Comparison of ENCODE assay signal across 8 cellular contexts in the genomic region with DNA sequence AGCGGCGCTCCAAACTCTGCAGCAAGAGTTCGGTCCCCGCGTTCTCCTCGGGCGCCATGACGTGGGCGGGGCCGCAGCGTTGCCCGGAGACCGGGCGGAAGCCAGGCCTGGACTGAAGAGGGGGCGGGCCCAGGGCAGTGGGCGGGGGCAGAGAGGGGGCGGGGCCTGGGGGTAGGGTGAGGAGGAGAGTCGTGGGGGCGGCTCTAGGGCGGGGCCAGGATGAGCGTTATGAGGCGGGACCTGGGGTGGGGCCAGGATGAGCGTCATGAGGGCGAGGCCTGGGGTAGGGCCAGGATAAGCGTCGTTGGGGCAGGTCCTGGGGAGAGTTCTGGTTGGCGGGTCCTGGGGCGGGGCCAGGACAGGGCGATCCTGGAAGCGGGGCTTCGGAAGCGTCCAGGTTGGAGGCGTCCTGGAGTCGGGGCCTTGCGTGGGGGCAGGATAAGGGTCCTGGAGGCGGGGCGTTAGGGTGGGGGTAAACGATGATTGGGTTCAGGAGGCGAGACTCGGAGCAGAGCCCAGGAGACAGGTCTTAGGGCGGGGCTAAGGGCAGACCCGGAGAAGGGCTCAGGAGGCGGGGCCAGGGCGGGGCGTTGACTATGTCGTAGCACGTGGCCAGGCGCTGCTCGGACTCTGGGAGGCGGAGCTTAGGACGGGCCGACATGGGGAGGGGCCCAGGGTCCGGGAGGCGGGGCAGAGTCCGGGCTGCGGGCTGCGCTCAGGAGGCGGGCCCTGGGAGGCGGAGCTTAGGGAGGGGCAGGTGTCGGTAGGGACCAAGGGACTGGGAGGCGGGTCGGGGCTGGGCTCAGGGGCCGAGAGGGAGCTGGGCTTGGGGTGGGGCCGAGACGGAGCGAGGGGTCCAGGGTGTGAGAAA.
A peak's percentile ranks its signal among the peaks of the same experiment; 100 is the strongest.
DNase-seq lines count a peak whose midpoint lies in the region; ATAC-seq, FAIRE-seq and TF ChIP-seq lines count a peak whose summit lies in the region.
"Not testable (repeated sequence)": the region's sequence is repeated elsewhere in the genome, so short reads cannot be mapped to it uniquely, and the experiment has no call there.

No MANE protein-coding gene starts in this region.

- not testable (repeated sequence) for H3K9ac ChIP-seq in muscle layer of colon (ENCODE audit: low read length)

- H3K27ac ChIP-seq in esophagus muscularis mucosa (replicated peaks in 1 of 4) (peak overlapping the region; percentile 81 to 87 (median 85)), muscle layer of colon (ENCODE audit: low read depth, low read length) (peak overlapping the region; percentile 44)

- ATAC-seq in GM21737 (IDR thresholded peaks at IDR 0.05; ENCODE audit: unreplicated experiment), result peak; percentile 95

- 1% methylated on average over 43 of the region's 66 CpGs for WGBS in esophagus muscularis mucosa

- TF ChIP-seq CTCF in esophagus muscularis mucosa (IDR thresholded peaks at IDR 0.05), result not testable (repeated sequence)

- peak overlapping the region; percentile 67 to 84 (median 74) for H3K4me3 ChIP-seq in esophagus muscularis mucosa
- H3K4me3 ChIP-seq in muscle layer of colon (ENCODE audit: low read depth in 1 of 2, low read length in 2 of 2), result peak overlapping the region; percentile 60 to 64

- H3K36me3 ChIP-seq in esophagus muscularis mucosa; muscle layer of colon (ENCODE audit: insufficient read depth, low read length): not testable (repeated sequence)

- peaks cover 4 to 14% (median 13%) of the 10 kb centered on the region in 4 donors for H3K4me1 ChIP-seq in esophagus muscularis mucosa
- not testable (repeated sequence) for H3K4me1 ChIP-seq in muscle layer of colon (ENCODE audit: insufficient read depth, low read length)

- TF ChIP-seq EP300 in esophagus muscularis mucosa (IDR thresholded peaks at IDR 0.05), result not testable (repeated sequence)

- intact Hi-C loops in esophagus muscularis mucosa (cut with DNase I), result loop anchor here (5.0 kb wide), 1 partner anchor 173 kb away; no protein-coding TSS in a partner anchor

- not testable (repeated sequence) for H3K9me3 ChIP-seq in esophagus muscularis mucosa; muscle layer of colon (ENCODE audit: low read length)

- H3K27me3 ChIP-seq in esophagus muscularis mucosa; muscle layer of colon (ENCODE audit: control insufficient read depth in 1 of 2, insufficient read depth in 2 of 2, low read length in 2 of 2): not testable (repeated sequence)

- not testable (repeated sequence) for TF ChIP-seq POLR2A in esophagus muscularis mucosa (IDR thresholded peaks at IDR 0.05; ENCODE audit: low read depth)

- FAIRE-seq in RCC 7860 (lab: Jason Lieb, UNC), result peak; percentile 80

- DNase-seq in DMS 273 (lab: John Stamatoyannopoulos, UW; ENCODE audit: unreplicated experiment), result peak; percentile 94
- DNase-seq in LHCN-M2 (ENCODE audit: low read depth), result peak; percentile 90
- peak; percentile 84 for DNase-seq in RCC 7860 (ENCODE audit: low spot score)
- DNase-seq in activated T-helper 1 cell treated with Interleukin-2 at 50 U/mL for 16 hours (ENCODE audit: low read depth), result peak; percentile 92
- DNase-seq in esophagus muscularis mucosa (ENCODE audit: extremely low spot score), result peak; percentile 99
- DNase-seq in stimulated activated CD8-positive, alpha-beta memory T cell treated with anti-CD3 and anti-CD28 coated beads, Interleukin-4, amount 100 ng/mL, for 4 hours (ENCODE audit: low read depth in 2 of 2, low spot score in 1 of 2), result peak; percentile 95 to 97

Comparison
In these comparisons a context has a peak if more than half of its experiments do, and no peak if none do; other contexts are left out.
1. Peak in every context shown above with its lines: DNase-seq, ATAC-seq, H3K4me3 ChIP-seq and H3K27ac ChIP-seq.